ENCODE assay signal across 15 cellular contexts in genomic region chr6:128339635-128340436, GRCh38.
DNase-seq lines count a peak whose midpoint lies in the region; FAIRE-seq and TF ChIP-seq lines count a peak whose summit lies in the region.
"Had no signal": no experiment of that assay in that cellular context is flagged by ENCODE, and none has a peak within 500 bp of the region (broad histone marks: within the 10 kb centered on the region; RNA-seq: fewer than 3 reads in every experiment).

No MANE protein-coding gene starts in this region.

- H3K27ac ChIP-seq in HEK293 (ENCODE audit: extremely low read depth, low read depth, low read length) (no peak overlapping the region), astrocyte (ENCODE audit: low read depth, low read length) (no peak overlapping the region), smooth muscle cell (ENCODE audit: low read depth) (peak overlapping the region; percentile 19)
- H3K27ac ChIP-seq: SJCRH30 had no signal

- H3K36me3 Mint-ChIP-seq in astrocyte (ENCODE audit: low read depth, unreplicated experiment), result no peaks in the 10 kb centered on the region

- H3K9me3 ChIP-seq in HEK293 (ENCODE audit: control insufficient read depth, insufficient read depth, low read depth, low read length) (no peaks in the 10 kb centered on the region), astrocyte (ENCODE audit: insufficient read depth, low read depth, low read length) (no peaks in the 10 kb centered on the region), smooth muscle cell (replicated peaks; ENCODE audit: low read depth) (no peaks in the 10 kb centered on the region)
- H3K9me3 ChIP-seq: SJCRH30 had no signal

- H3K4me1 Mint-ChIP-seq in astrocyte (ENCODE audit: low read depth, unreplicated experiment), result peaks cover 4% of the 10 kb centered on the region

- H3K4me1 ChIP-seq in HEK293 (ENCODE audit: control insufficient read depth, insufficient read depth, low read length) (peaks cover 20% of the 10 kb centered on the region), astrocyte (ENCODE audit: insufficient read depth, low read length) (no peaks in the 10 kb centered on the region), smooth muscle cell (ENCODE audit: low read depth) (peaks cover 5% of the 10 kb centered on the region)
- H3K4me1 ChIP-seq: SJCRH30 had no signal

- H3K27me3 Mint-ChIP-seq in astrocyte (ENCODE audit: low read depth, unreplicated experiment), result no peaks in the 10 kb centered on the region

- 57% methylated on average over 1 of the region's 1 CpG for WGBS in smooth muscle cell (ENCODE audit: low lambda C conversion rate)

- no peak overlapping the region for H3K27ac Mint-ChIP-seq in astrocyte (ENCODE audit: unreplicated experiment)

- H3K36me3 ChIP-seq in HEK293 (ENCODE audit: control insufficient read depth in 2 of 2, insufficient read depth in 1 of 2, low read length in 2 of 2) (no peaks in the 10 kb centered on the region), astrocyte (ENCODE audit: insufficient read depth, low read length) (no peaks in the 10 kb centered on the region), smooth muscle cell (ENCODE audit: low read depth) (no peaks in the 10 kb centered on the region)
- H3K36me3 ChIP-seq: SJCRH30 had no signal

- POLR2A ChIA-PET in HEK293 (lab: Yijun Ruan, JAX), result interaction anchor here (0.7 kb wide), 1 partner anchor 179 kb away, joined by 3 read pairs; no protein-coding TSS in a partner anchor

- TF ChIP-seq CTCF in HEK293 (tag by site-specific recombination; IDR thresholded peaks at IDR 0.05), result no peak
- no peak for TF ChIP-seq CTCF in astrocyte (IDR thresholded peaks at IDR 0.05; ENCODE audit: insufficient read depth, low read depth, low read length)
- TF ChIP-seq CTCF in smooth muscle cell (IDR thresholded peaks at IDR 0.05; ENCODE audit: borderline replicate concordance, insufficient read depth, poor library complexity, severe bottlenecking), result no peak

- H2AFZ ChIP-seq in astrocyte (ENCODE audit: low read depth, low read length) (no peak overlapping the region), smooth muscle cell (ENCODE audit: low read depth) (no peak overlapping the region)

- no peaks in the 10 kb centered on the region for H3F3A ChIP-seq in smooth muscle cell (ENCODE audit: low read depth)

- H4K20me1 ChIP-seq in astrocyte (ENCODE audit: insufficient read depth, low read length) (peaks cover 44% of the 10 kb centered on the region), smooth muscle cell (ENCODE audit: low read depth) (peaks cover 32% of the 10 kb centered on the region)

- H3K4me2 ChIP-seq in astrocyte (ENCODE audit: low read length) (no peak overlapping the region), smooth muscle cell (no peak overlapping the region)

- H3K9ac ChIP-seq in astrocyte (ENCODE audit: low read length) (no peak overlapping the region), smooth muscle cell (ENCODE audit: low read depth) (no peak overlapping the region)

- H3K79me2 ChIP-seq in astrocyte (ENCODE audit: insufficient read depth, low read length) (peaks cover 67% of the 10 kb centered on the region), smooth muscle cell (ENCODE audit: low read depth) (peaks cover 15% of the 10 kb centered on the region)

- H3K9me3 Mint-ChIP-seq in astrocyte (ENCODE audit: unreplicated experiment), result no peaks in the 10 kb centered on the region
- H3K9me3 Mint-ChIP-seq: neural crest cell had no signal

- CTCF ChIA-PET in HEK293 (lab: Yijun Ruan, JAX), result interaction anchor here (0.6 to 1.0 kb wide), 2 partner anchors 12 to 187 kb away, joined by 5 to 9 read pairs; no protein-coding TSS in a partner anchor

- H3K27me3 ChIP-seq in astrocyte (ENCODE audit: insufficient read depth, low read length), result no peaks in the 10 kb centered on the region
- no peaks in the 10 kb centered on the region for H3K27me3 ChIP-seq in smooth muscle cell (ENCODE audit: low read depth)
- H3K27me3 ChIP-seq: SJCRH30 had no signal

- DNase-seq in astrocyte (ENCODE audit: low read depth) (peak; percentile 6), left kidney (ENCODE audit: low read depth, low spot score) (peak; percentile 36), smooth muscle cell (lab: John Stamatoyannopoulos, UW; ENCODE audit: unreplicated experiment) (no peak), T-helper 2 cell (no peak), H4 (ENCODE audit: low spot score) (no peak), MV-4-11 (lab: John Stamatoyannopoulos, UW) (no peak)
- DNase-seq: activated CD8-positive, alpha-beta memory T cell treated with anti-CD3 and anti-CD28 coated beads, Interleukin-2, amount 50 U/mL, for 4 hours; DMS153; mammary epithelial cell; NCI-H187; SJCRH30; stimulated activated CD4-positive, alpha-beta T cell treated with anti-CD3 and anti-CD28 coated beads, Interleukin-2, amount 100 ng/mL, for 24 hours had no signal

- H3K4me3 ChIP-seq in HEK293 (ENCODE audit: low read depth, low read length) (no peak overlapping the region), astrocyte (ENCODE audit: insufficient read depth, low read depth, low read length) (no peak overlapping the region), smooth muscle cell (no peak overlapping the region)
- H3K4me3 ChIP-seq: SJCRH30 had no signal

- FAIRE-seq in astrocyte (lab: Jason Lieb, UNC), result no peak
- FAIRE-seq: H54 had no signal

- H3K4me3 Mint-ChIP-seq in astrocyte (ENCODE audit: unreplicated experiment), result no peak overlapping the region
- H3K4me3 Mint-ChIP-seq: neural crest cell had no signal

TF ChIP-seq in HEK293, 187 proteins besides CTCF, POLR2A, EP300 and RAD21:
- TF ChIP-seq SP3 (tag by site-specific recombination; IDR thresholded peaks at IDR 0.05) (no peak), ZNF26 (tag by site-specific recombination; IDR thresholded peaks at IDR 0.05) (no peak), ZNF473 (tag by site-specific recombination; IDR thresholded peaks at IDR 0.05) (no peak), PRDM6 (tag by site-specific recombination; IDR thresholded peaks at IDR 0.05) (peak; percentile 53), ZNF777 (tag by site-specific recombination; IDR thresholded peaks at IDR 0.05; ENCODE audit: borderline replicate concordance) (no peak), REPIN1 (tag by site-specific recombination; IDR thresholded peaks at IDR 0.05; ENCODE audit: low read depth) (no peak), ZNF2 (tag by site-specific recombination; IDR thresholded peaks at IDR 0.05) (peak; percentile 88), ZBTB8A (tag by site-specific recombination; IDR thresholded peaks at IDR 0.05) (no peak), OSR2 (tag by site-specific recombination; IDR thresholded peaks at IDR 0.05) (peak; percentile 24; the same call in 1 of the 2 replicates)
TF ChIP-seq in HEK293: peak in this region for 3.

Comparison
In these comparisons a context has a peak if more than half of its experiments do, and no peak if none do; other contexts are left out.
1. DNase-seq: peak in astrocyte (single experiment) and left kidney (single experiment); none in smooth muscle cell (single experiment), T-helper 2 cell (0 of 5), H4 (single experiment) and MV-4-11 (single experiment).